1 cellular context compared by ENCODE assay signal in genomic region chr12:91179315-91179714, GRCh38.
TF ChIP-seq lines count a peak whose summit lies in the region.

No MANE protein-coding gene starts in this region.

TF ChIP-seq in endothelial cell of umbilical vein, 7 proteins besides CTCF, POLR2A, EP300 and RAD21:
- no peak for TF ChIP-seq MYC (IDR thresholded peaks at IDR 0.05; ENCODE audit: low read depth, low read length)
- TF ChIP-seq JUN (IDR thresholded peaks at IDR 0.05; ENCODE audit: borderline replicate concordance, insufficient read depth, insufficient read length, low read depth) = no peak
- TF ChIP-seq EZH2 (IDR thresholded peaks at IDR 0.05; ENCODE audit: borderline replicate concordance, low read depth, low read length, severe bottlenecking) = no peak
- no peak for TF ChIP-seq POLR2AphosphoS5 (IDR thresholded peaks at IDR 0.05; ENCODE audit: insufficient read depth, low read depth, low read length)
- TF ChIP-seq GATA2 (IDR thresholded peaks at IDR 0.05; ENCODE audit: insufficient read depth, insufficient read length, low read depth, low read length) = no peak
- no peak for TF ChIP-seq MAX (IDR thresholded peaks at IDR 0.05; ENCODE audit: insufficient read depth, insufficient read length)
- no peak for TF ChIP-seq FOS (IDR thresholded peaks at IDR 0.05; ENCODE audit: borderline replicate concordance, insufficient read depth, low read length)
